Comparison of ENCODE assay signal across 25 cellular contexts in genomic region chr6:56874328-56874727, GRCh38.
"Had no signal": no experiment of that assay in that cellular context is flagged by ENCODE, and none has a peak within 500 bp of the region (broad histone marks: within the 10 kb centered on the region; RNA-seq: fewer than 3 reads in every experiment).

No MANE protein-coding gene starts in this region.

- DNase-seq: stimulated activated CD4-positive, alpha-beta T cell treated with anti-CD3 and anti-CD28 coated beads, Interleukin-2, amount 100 ng/mL, for 48 hours; stimulated activated CD4-positive, alpha-beta T cell treated with anti-CD3 and anti-CD28 coated beads, Interleukin-4, amount 100 ng/mL, for 1 hour; stimulated activated CD4-positive, alpha-beta T cell treated with anti-CD3 and anti-CD28 coated beads, Interleukin-4, amount 100 ng/mL, for 24 hours; stimulated activated CD4-positive, alpha-beta T cell treated with anti-CD3 and anti-CD28 coated beads, Interleukin-4, amount 100 ng/mL, for 4 hours; stimulated activated CD8-positive, alpha-beta memory T cell treated with anti-CD3 and anti-CD28 coated beads, Interleukin-4, amount 100 ng/mL, for 48 hours; stimulated activated naive B cell treated with anti-CD40 and anti-IgM and Interleukin-4, amounts not matched to agents 10 μg/mL and 1 μg/mL and 100 μg/mL, for 72 hours; stimulated activated naive CD4-positive, alpha-beta T cell; stimulated activated naive CD4-positive, alpha-beta T cell treated with Interleukin-2 at 50 U/mL for 16 hours; stimulated activated naive CD8-positive, alpha-beta T cell treated with anti-CD3 and anti-CD28 coated beads, Interleukin-15, amount 100 ng/mL, for 72 hours; stimulated activated naive CD8-positive, alpha-beta T cell treated with anti-CD3 and anti-CD28 coated beads, Interleukin-15, Interleukin-2, amounts not matched to agents 100 U/mL and 50 U/mL, for 24 hours; stomach; substantia nigra; testis; thyroid gland; tibial artery; transverse colon; upper lobe of left lung; upper lobe of right lung; uterus had no signal

- ATAC-seq: stimulated activated effector memory CD8-positive, alpha-beta T cell treated with anti-CD3 and anti-CD28 coated beads, Interleukin-12 subunit alpha, Interleukin-12 subunit beta, amount 100 ng/mL, for 72 hours; stimulated activated memory B cell treated with anti-CD40 and anti-IgM and Interleukin-4, amounts not matched to agents 10 μg/mL and 1 μg/mL and 100 μg/mL, for 72 hours; stimulated activated naive B cell treated with anti-CD40 and anti-IgM and Interleukin-4, amounts not matched to agents 10 μg/mL and 1 μg/mL and 100 μg/mL, for 72 hours; stimulated activated naive CD8-positive, alpha-beta T cell treated with anti-CD3 and anti-CD28 coated beads, Interleukin-15, amount 100 ng/mL, for 72 hours; stimulated activated naive CD8-positive, alpha-beta T cell treated with anti-CD3 and anti-CD28 coated beads, Interleukin-15, Interleukin-2, amounts not matched to agents 100 U/mL and 50 U/mL, for 24 hours; upper lobe of right lung had no signal

- H3K27ac ChIP-seq: stomach, suprapubic skin, testis, thoracic aorta, thyroid gland, tibial artery, tibial nerve, transverse colon, upper lobe of left lung, upper lobe of right lung, uterus, vagina had no signal

- H3K9me3 ChIP-seq: stomach, suprapubic skin, testis, thoracic aorta, thyroid gland, tibial artery, tibial nerve, transverse colon, upper lobe of left lung, upper lobe of right lung, uterus, vagina had no signal

- H3K4me1 ChIP-seq: stomach, suprapubic skin, testis, thyroid gland, tibial artery, tibial nerve, upper lobe of left lung, upper lobe of right lung, uterus, vagina had no signal

- H3K4me3 ChIP-seq: stomach, suprapubic skin, testis, thoracic aorta, thyroid gland, tibial artery, tibial nerve, transverse colon, upper lobe of left lung, upper lobe of right lung, uterus, vagina had no signal

- H3K36me3 ChIP-seq: stomach, suprapubic skin, thoracic aorta, thyroid gland, tibial artery, tibial nerve, transverse colon, upper lobe of left lung, upper lobe of right lung, uterus, vagina had no signal

- H3K27me3 ChIP-seq: stomach, suprapubic skin, testis, thyroid gland, tibial artery, tibial nerve, transverse colon, upper lobe of left lung, upper lobe of right lung, uterus, vagina had no signal
